In genomic region chr20:62472020-62472342, GRCh38 we compare ENCODE assay signal across 34 cellular contexts. TPM values are rescaled to one million over a fixed set of nuclear protein-coding genes. Genes with fewer than 3 reads are reported as not detected.
"Had no signal": no experiment of that assay in that cellular context is flagged by ENCODE, and none has a peak within 500 bp of the region (broad histone marks: within the 10 kb centered on the region; RNA-seq: fewer than 3 reads in every experiment).

No MANE protein-coding gene starts in this region.

- H2AFZ ChIP-seq: neural progenitor cell had no signal

- H3K4me3 ChIP-seq: ascending aorta, cardiac muscle cell, colonic mucosa, gastrocnemius medialis, neural progenitor cell, thoracic aorta, uterus had no signal

- H3K4me3 Mint-ChIP-seq: activated CD4-positive, alpha-beta memory T cell treated with anti-CD3 and anti-CD28 coated beads for 36 hours; activated CD4-positive, alpha-beta T cell treated with anti-CD3 and anti-CD28 coated beads, Interleukin-2, amount 10 ng/mL, durations not matched to agents 24 days and 14 days; activated naive CD4-positive, alpha-beta T cell treated with anti-CD3 and anti-CD28 coated beads, Interleukin-2, amount 10 ng/mL, durations not matched to agents 7 days and 5 days; activated naive CD8-positive, alpha-beta T cell treated with anti-CD3 and anti-CD28 coated beads, Interleukin-2, amount 10 ng/mL, durations not matched to agents 7 days and 5 days; activated T-cell treated with anti-CD3 and anti-CD28 coated beads, Interleukin-2, amount 50 U/mL, for 24 hours; effector memory CD8-positive, alpha-beta T cell; naive thymus-derived CD4-positive, alpha-beta T cell; neural progenitor cell had no signal

- H3K27ac ChIP-seq: ascending aorta, colonic mucosa, gastrocnemius medialis, neural progenitor cell, thoracic aorta had no signal

- H3K4me2 ChIP-seq: neural progenitor cell had no signal

- H3K27ac Mint-ChIP-seq: activated CD4-positive, alpha-beta memory T cell treated with anti-CD3 and anti-CD28 coated beads for 36 hours; activated CD4-positive, alpha-beta T cell treated with anti-CD3 and anti-CD28 coated beads, Interleukin-2, amount 10 ng/mL, durations not matched to agents 24 days and 14 days; activated naive CD4-positive, alpha-beta T cell treated with anti-CD3 and anti-CD28 coated beads, Interleukin-2, amount 10 ng/mL, durations not matched to agents 7 days and 5 days; activated naive CD8-positive, alpha-beta T cell treated with anti-CD3 and anti-CD28 coated beads, Interleukin-2, amount 10 ng/mL, durations not matched to agents 7 days and 5 days; activated T-cell treated with anti-CD3 and anti-CD28 coated beads, Interleukin-2, amount 50 U/mL, for 24 hours; brain; effector memory CD8-positive, alpha-beta T cell; naive thymus-derived CD4-positive, alpha-beta T cell; neural progenitor cell had no signal

- H3K9me3 ChIP-seq: ascending aorta, colonic mucosa, gastrocnemius medialis, thoracic aorta, uterus had no signal

- H3K36me3 ChIP-seq: ascending aorta, cardiac muscle cell, colonic mucosa, gastrocnemius medialis, neural progenitor cell, thoracic aorta, uterus had no signal

- H3K4me1 ChIP-seq: colonic mucosa had no signal

- DNase-seq: activated CD4-positive, alpha-beta memory T cell treated with anti-CD3 and anti-CD28 coated beads for 36 hours; activated CD4-positive, alpha-beta T cell treated with anti-CD3 and anti-CD28 coated beads, Interleukin-2, amount 10 ng/mL, durations not matched to agents 24 days and 14 days; activated CD4-positive, CD25-positive, alpha-beta regulatory T cell treated with anti-CD3 and anti-CD28 coated beads, Interleukin-2, amount 50 U/mL, for 72 hours; activated CD8-positive, alpha-beta memory T cell treated with anti-CD3 and anti-CD28 coated beads, Interleukin-2, amount 50 U/mL, for 4 hours; activated gamma-delta T cell; activated naive CD4-positive, alpha-beta T cell treated with anti-CD3 and anti-CD28 coated beads, Interleukin-2, amount 10 ng/mL, durations not matched to agents 7 days and 5 days; activated naive CD8-positive, alpha-beta T cell treated with anti-CD3 and anti-CD28 coated beads, Interleukin-2, amount 10 ng/mL, durations not matched to agents 7 days and 5 days; activated T-cell treated with anti-CD3 and anti-CD28 coated beads, Interleukin-2, amount 50 U/mL, for 24 hours; cerebellar nuclear complex; colonic mucosa; effector memory CD8-positive, alpha-beta T cell; erythroblast; gastrocnemius medialis; glutamatergic neuron; islet precursor cell; left ventricle myocardium superior; naive thymus-derived CD4-positive, alpha-beta T cell; right cardiac atrium; stimulated activated CD4-positive, alpha-beta T cell treated with anti-CD3 and anti-CD28 coated beads, Interleukin-12 subunit alpha, Interleukin-12 subunit beta, amount 100 ng/mL, for 4 hours; stimulated activated CD4-positive, alpha-beta T cell treated with anti-CD3 and anti-CD28 coated beads, Interleukin-4, amount 100 ng/mL, for 1 hour; stimulated activated naive CD8-positive, alpha-beta T cell treated with anti-CD3 and anti-CD28 coated beads, Interleukin-15, Interleukin-2, amounts not matched to agents 100 U/mL and 50 U/mL, for 24 hours; T-helper 2 cell; uterus had no signal

- H3K4me1 Mint-ChIP-seq: activated CD4-positive, alpha-beta T cell treated with anti-CD3 and anti-CD28 coated beads, Interleukin-2, amount 10 ng/mL, durations not matched to agents 24 days and 14 days; activated naive CD4-positive, alpha-beta T cell treated with anti-CD3 and anti-CD28 coated beads, Interleukin-2, amount 10 ng/mL, durations not matched to agents 7 days and 5 days; activated naive CD8-positive, alpha-beta T cell treated with anti-CD3 and anti-CD28 coated beads, Interleukin-2, amount 10 ng/mL, durations not matched to agents 7 days and 5 days had no signal

- H3K9ac ChIP-seq: neural progenitor cell had no signal

- H3K36me3 Mint-ChIP-seq: activated CD4-positive, alpha-beta memory T cell treated with anti-CD3 and anti-CD28 coated beads for 36 hours; activated naive CD4-positive, alpha-beta T cell treated with anti-CD3 and anti-CD28 coated beads, Interleukin-2, amount 10 ng/mL, durations not matched to agents 7 days and 5 days; activated naive CD8-positive, alpha-beta T cell treated with anti-CD3 and anti-CD28 coated beads, Interleukin-2, amount 10 ng/mL, durations not matched to agents 7 days and 5 days; brain; naive thymus-derived CD4-positive, alpha-beta T cell; neural progenitor cell; type B pancreatic cell had no signal

- H3K9me3 Mint-ChIP-seq: activated CD4-positive, alpha-beta memory T cell treated with anti-CD3 and anti-CD28 coated beads for 36 hours; activated CD4-positive, alpha-beta T cell treated with anti-CD3 and anti-CD28 coated beads, Interleukin-2, amount 10 ng/mL, durations not matched to agents 24 days and 14 days; activated naive CD4-positive, alpha-beta T cell treated with anti-CD3 and anti-CD28 coated beads, Interleukin-2, amount 10 ng/mL, durations not matched to agents 7 days and 5 days; activated naive CD8-positive, alpha-beta T cell treated with anti-CD3 and anti-CD28 coated beads, Interleukin-2, amount 10 ng/mL, durations not matched to agents 7 days and 5 days; activated T-cell treated with anti-CD3 and anti-CD28 coated beads, Interleukin-2, amount 50 U/mL, for 24 hours; effector memory CD8-positive, alpha-beta T cell; naive thymus-derived CD4-positive, alpha-beta T cell; neural progenitor cell; type B pancreatic cell had no signal

- H3K27me3 ChIP-seq: cardiac muscle cell, uterus had no signal

RNA-seq across cellular contexts. Expression of gene GATA5, which starts 3.8 kb away (rescaled TPM):
- total RNA-seq: activated CD4-positive, alpha-beta memory T cell treated with anti-CD3 and anti-CD28 coated beads for 36 hours; activated CD4-positive, alpha-beta T cell treated with anti-CD3 and anti-CD28 coated beads, Interleukin-2, amount 10 ng/mL, durations not matched to agents 24 days and 14 days; activated CD8-positive, alpha-beta memory T cell treated with anti-CD3 and anti-CD28 coated beads for 36 hours; activated naive CD8-positive, alpha-beta T cell treated with anti-CD3 and anti-CD28 coated beads, Interleukin-2, amount 10 ng/mL, durations not matched to agents 7 days and 5 days; ascending aorta; dermis microvascular lymphatic vessel endothelial cell; gastrocnemius medialis; lung microvascular endothelial cell; naive thymus-derived CD4-positive, alpha-beta T cell; subcutaneous adipose tissue had no signal
- polyA plus RNA-seq: naive thymus-derived CD4-positive, alpha-beta T cell had no signal

RNA-seq across cellular contexts. Expression of gene RBBP8NL, which starts 44.6 kb away (rescaled TPM):
- total RNA-seq: activated CD4-positive, alpha-beta memory T cell treated with anti-CD3 and anti-CD28 coated beads for 36 hours; activated CD4-positive, alpha-beta T cell treated with anti-CD3 and anti-CD28 coated beads, Interleukin-2, amount 10 ng/mL, durations not matched to agents 24 days and 14 days; activated CD8-positive, alpha-beta memory T cell treated with anti-CD3 and anti-CD28 coated beads for 36 hours; activated naive CD8-positive, alpha-beta T cell treated with anti-CD3 and anti-CD28 coated beads, Interleukin-2, amount 10 ng/mL, durations not matched to agents 7 days and 5 days; ascending aorta; cardiac muscle cell; dermis microvascular lymphatic vessel endothelial cell; gastrocnemius medialis; left ventricle myocardium superior; lung microvascular endothelial cell; naive thymus-derived CD4-positive, alpha-beta T cell; omental fat pad; right cardiac atrium; subcutaneous adipose tissue; thoracic aorta had no signal
- polyA plus RNA-seq: cardiac muscle cell; naive thymus-derived CD4-positive, alpha-beta T cell; right cardiac atrium had no signal
